Comparison of ENCODE assay signal across 1 cellular context in the genomic region with DNA sequence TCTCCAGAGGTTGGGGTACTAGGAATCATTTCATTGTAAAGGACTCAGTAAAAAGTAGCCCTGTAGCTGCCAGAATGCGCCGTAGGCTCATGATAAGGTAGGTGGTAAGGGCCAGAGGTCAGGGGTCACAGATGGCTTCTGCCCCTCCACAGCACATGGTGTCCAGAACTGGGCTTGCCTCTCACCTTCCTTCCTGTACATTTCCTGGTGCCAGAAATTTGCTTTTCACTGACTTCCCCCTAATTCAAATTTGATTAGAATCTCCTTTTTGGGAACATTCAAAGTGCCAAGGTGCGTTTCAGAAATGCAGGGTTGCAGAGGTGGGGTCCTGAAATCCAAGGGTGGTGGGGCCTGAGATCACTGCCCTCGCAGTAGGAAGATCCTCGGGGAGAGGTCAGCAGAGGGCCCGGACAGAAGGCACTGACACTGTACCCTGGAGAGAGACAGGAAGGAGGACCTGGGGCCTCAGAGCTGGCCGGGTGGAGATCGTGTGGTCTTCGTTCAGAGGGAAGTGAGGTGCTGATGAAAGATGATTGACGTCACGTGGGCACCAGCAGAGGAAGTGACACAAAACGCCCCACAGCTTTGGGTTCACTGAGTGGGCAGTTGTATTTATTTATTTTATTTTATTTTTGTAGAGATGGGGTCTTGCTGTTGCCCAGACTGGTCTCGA.
TF ChIP-seq lines count a peak whose summit lies in the region.

No MANE protein-coding gene starts in this region.

TF ChIP-seq in HepG2, 621 proteins besides CTCF, POLR2A, EP300 and RAD21 (continued from another document and continues in another):
- TF ChIP-seq, protein P1, sequence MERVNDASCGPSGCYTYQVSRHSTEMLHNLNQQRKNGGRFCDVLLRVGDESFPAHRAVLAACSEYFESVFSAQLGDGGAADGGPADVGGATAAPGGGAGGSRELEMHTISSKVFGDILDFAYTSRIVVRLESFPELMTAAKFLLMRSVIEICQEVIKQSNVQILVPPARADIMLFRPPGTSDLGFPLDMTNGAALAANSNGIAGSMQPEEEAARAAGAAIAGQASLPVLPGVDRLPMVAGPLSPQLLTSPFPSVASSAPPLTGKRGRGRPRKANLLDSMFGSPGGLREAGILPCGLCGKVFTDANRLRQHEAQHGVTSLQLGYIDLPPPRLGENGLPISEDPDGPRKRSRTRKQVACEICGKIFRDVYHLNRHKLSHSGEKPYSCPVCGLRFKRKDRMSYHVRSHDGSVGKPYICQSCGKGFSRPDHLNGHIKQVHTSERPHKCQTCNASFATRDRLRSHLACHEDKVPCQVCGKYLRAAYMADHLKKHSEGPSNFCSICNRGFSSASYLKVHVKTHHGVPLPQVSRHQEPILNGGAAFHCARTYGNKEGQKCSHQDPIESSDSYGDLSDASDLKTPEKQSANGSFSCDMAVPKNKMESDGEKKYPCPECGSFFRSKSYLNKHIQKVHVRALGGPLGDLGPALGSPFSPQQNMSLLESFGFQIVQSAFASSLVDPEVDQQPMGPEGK (CRISPR knock-in tag; IDR thresholded peaks at IDR 0.05), result no peak
- TF ChIP-seq, protein P2, sequence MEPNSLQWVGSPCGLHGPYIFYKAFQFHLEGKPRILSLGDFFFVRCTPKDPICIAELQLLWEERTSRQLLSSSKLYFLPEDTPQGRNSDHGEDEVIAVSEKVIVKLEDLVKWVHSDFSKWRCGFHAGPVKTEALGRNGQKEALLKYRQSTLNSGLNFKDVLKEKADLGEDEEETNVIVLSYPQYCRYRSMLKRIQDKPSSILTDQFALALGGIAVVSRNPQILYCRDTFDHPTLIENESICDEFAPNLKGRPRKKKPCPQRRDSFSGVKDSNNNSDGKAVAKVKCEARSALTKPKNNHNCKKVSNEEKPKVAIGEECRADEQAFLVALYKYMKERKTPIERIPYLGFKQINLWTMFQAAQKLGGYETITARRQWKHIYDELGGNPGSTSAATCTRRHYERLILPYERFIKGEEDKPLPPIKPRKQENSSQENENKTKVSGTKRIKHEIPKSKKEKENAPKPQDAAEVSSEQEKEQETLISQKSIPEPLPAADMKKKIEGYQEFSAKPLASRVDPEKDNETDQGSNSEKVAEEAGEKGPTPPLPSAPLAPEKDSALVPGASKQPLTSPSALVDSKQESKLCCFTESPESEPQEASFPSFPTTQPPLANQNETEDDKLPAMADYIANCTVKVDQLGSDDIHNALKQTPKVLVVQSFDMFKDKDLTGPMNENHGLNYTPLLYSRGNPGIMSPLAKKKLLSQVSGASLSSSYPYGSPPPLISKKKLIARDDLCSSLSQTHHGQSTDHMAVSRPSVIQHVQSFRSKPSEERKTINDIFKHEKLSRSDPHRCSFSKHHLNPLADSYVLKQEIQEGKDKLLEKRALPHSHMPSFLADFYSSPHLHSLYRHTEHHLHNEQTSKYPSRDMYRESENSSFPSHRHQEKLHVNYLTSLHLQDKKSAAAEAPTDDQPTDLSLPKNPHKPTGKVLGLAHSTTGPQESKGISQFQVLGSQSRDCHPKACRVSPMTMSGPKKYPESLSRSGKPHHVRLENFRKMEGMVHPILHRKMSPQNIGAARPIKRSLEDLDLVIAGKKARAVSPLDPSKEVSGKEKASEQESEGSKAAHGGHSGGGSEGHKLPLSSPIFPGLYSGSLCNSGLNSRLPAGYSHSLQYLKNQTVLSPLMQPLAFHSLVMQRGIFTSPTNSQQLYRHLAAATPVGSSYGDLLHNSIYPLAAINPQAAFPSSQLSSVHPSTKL (CRISPR knock-in tag; IDR thresholded peaks at IDR 0.05), result no peak
- TF ChIP-seq, protein P3, sequence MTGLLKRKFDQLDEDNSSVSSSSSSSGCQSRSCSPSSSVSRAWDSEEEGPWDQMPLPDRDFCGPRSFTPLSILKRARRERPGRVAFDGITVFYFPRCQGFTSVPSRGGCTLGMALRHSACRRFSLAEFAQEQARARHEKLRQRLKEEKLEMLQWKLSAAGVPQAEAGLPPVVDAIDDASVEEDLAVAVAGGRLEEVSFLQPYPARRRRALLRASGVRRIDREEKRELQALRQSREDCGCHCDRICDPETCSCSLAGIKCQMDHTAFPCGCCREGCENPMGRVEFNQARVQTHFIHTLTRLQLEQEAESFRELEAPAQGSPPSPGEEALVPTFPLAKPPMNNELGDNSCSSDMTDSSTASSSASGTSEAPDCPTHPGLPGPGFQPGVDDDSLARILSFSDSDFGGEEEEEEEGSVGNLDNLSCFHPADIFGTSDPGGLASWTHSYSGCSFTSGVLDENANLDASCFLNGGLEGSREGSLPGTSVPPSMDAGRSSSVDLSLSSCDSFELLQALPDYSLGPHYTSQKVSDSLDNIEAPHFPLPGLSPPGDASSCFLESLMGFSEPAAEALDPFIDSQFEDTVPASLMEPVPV (CRISPR knock-in tag; IDR thresholded peaks at IDR 0.05), result no peak
- TF ChIP-seq, protein P4, sequence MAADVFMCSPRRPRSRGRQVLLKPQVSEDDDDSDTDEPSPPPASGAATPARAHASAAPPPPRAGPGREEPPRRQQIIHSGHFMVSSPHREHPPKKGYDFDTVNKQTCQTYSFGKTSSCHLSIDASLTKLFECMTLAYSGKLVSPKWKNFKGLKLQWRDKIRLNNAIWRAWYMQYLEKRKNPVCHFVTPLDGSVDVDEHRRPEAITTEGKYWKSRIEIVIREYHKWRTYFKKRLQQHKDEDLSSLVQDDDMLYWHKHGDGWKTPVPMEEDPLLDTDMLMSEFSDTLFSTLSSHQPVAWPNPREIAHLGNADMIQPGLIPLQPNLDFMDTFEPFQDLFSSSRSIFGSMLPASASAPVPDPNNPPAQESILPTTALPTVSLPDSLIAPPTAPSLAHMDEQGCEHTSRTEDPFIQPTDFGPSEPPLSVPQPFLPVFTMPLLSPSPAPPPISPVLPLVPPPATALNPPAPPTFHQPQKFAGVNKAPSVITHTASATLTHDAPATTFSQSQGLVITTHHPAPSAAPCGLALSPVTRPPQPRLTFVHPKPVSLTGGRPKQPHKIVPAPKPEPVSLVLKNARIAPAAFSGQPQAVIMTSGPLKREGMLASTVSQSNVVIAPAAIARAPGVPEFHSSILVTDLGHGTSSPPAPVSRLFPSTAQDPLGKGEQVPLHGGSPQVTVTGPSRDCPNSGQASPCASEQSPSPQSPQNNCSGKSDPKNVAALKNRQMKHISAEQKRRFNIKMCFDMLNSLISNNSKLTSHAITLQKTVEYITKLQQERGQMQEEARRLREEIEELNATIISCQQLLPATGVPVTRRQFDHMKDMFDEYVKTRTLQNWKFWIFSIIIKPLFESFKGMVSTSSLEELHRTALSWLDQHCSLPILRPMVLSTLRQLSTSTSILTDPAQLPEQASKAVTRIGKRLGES (CRISPR knock-in tag; IDR thresholded peaks at IDR 0.05; ENCODE audit: borderline replicate concordance), result no peak
- TF ChIP-seq, protein P5, sequence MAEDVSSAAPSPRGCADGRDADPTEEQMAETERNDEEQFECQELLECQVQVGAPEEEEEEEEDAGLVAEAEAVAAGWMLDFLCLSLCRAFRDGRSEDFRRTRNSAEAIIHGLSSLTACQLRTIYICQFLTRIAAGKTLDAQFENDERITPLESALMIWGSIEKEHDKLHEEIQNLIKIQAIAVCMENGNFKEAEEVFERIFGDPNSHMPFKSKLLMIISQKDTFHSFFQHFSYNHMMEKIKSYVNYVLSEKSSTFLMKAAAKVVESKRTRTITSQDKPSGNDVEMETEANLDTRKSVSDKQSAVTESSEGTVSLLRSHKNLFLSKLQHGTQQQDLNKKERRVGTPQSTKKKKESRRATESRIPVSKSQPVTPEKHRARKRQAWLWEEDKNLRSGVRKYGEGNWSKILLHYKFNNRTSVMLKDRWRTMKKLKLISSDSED (CRISPR knock-in tag; IDR thresholded peaks at IDR 0.05), result no peak
- TF ChIP-seq CREB1 (IDR thresholded peaks at IDR 0.05) (peak; percentile 71; the same call in 1 of the 2 replicates), CREB1 (CRISPR knock-in tag; IDR thresholded peaks at IDR 0.05) (no peak), ZNF567 (CRISPR knock-in tag; IDR thresholded peaks at IDR 0.05; ENCODE audit: borderline replicate concordance) (no peak), U2AF1 (optimal IDR thresholded peaks at IDR 0.05; ENCODE audit: low read depth, low read length) (no peak), CEBPB (IDR thresholded peaks at IDR 0.05; ENCODE audit: borderline replicate concordance, low read depth, low read length) (no peak), MLLT10 (CRISPR knock-in tag; IDR thresholded peaks at IDR 0.05) (no peak), ZFP41 (CRISPR knock-in tag; IDR thresholded peaks at IDR 0.05; ENCODE audit: borderline replicate concordance) (no peak), ZSCAN22 (CRISPR knock-in tag; IDR thresholded peaks at IDR 0.05) (no peak), NR2F6 (IDR thresholded peaks at IDR 0.05) (peak; percentile 66), NR2F6 (CRISPR knock-in tag; IDR thresholded peaks at IDR 0.05) (no peak), ZNF446 (CRISPR knock-in tag; IDR thresholded peaks at IDR 0.05) (no peak), SMYD3 (CRISPR knock-in tag; IDR thresholded peaks at IDR 0.05) (no peak), TCF7 (IDR thresholded peaks at IDR 0.05; ENCODE audit: low read depth) (no peak), SIN3B (IDR thresholded peaks at IDR 0.05; ENCODE audit: low read length) (no peak), ZNF614 (CRISPR knock-in tag; IDR thresholded peaks at IDR 0.05; ENCODE audit: borderline replicate concordance) (no peak), SRF (IDR thresholded peaks at IDR 0.05; ENCODE audit: low read depth, low read length) (no peak)
- TF ChIP-seq, protein P6, sequence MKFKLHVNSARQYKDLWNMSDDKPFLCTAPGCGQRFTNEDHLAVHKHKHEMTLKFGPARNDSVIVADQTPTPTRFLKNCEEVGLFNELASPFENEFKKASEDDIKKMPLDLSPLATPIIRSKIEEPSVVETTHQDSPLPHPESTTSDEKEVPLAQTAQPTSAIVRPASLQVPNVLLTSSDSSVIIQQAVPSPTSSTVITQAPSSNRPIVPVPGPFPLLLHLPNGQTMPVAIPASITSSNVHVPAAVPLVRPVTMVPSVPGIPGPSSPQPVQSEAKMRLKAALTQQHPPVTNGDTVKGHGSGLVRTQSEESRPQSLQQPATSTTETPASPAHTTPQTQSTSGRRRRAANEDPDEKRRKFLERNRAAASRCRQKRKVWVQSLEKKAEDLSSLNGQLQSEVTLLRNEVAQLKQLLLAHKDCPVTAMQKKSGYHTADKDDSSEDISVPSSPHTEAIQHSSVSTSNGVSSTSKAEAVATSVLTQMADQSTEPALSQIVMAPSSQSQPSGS (CRISPR knock-in tag; IDR thresholded peaks at IDR 0.05), result no peak
- TF ChIP-seq, protein P7, sequence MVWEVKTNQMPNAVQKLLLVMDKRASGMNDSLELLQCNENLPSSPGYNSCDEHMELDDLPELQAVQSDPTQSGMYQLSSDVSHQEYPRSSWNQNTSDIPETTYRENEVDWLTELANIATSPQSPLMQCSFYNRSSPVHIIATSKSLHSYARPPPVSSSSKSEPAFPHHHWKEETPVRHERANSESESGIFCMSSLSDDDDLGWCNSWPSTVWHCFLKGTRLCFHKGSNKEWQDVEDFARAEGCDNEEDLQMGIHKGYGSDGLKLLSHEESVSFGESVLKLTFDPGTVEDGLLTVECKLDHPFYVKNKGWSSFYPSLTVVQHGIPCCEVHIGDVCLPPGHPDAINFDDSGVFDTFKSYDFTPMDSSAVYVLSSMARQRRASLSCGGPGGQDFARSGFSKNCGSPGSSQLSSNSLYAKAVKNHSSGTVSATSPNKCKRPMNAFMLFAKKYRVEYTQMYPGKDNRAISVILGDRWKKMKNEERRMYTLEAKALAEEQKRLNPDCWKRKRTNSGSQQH (CRISPR knock-in tag; IDR thresholded peaks at IDR 0.05; ENCODE audit: low read depth), result no peak
- TF ChIP-seq, protein P8, sequence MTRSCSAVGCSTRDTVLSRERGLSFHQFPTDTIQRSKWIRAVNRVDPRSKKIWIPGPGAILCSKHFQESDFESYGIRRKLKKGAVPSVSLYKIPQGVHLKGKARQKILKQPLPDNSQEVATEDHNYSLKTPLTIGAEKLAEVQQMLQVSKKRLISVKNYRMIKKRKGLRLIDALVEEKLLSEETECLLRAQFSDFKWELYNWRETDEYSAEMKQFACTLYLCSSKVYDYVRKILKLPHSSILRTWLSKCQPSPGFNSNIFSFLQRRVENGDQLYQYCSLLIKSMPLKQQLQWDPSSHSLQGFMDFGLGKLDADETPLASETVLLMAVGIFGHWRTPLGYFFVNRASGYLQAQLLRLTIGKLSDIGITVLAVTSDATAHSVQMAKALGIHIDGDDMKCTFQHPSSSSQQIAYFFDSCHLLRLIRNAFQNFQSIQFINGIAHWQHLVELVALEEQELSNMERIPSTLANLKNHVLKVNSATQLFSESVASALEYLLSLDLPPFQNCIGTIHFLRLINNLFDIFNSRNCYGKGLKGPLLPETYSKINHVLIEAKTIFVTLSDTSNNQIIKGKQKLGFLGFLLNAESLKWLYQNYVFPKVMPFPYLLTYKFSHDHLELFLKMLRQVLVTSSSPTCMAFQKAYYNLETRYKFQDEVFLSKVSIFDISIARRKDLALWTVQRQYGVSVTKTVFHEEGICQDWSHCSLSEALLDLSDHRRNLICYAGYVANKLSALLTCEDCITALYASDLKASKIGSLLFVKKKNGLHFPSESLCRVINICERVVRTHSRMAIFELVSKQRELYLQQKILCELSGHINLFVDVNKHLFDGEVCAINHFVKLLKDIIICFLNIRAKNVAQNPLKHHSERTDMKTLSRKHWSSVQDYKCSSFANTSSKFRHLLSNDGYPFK (CRISPR knock-in tag; IDR thresholded peaks at IDR 0.05; ENCODE audit: borderline replicate concordance), result no peak
- TF ChIP-seq, protein P9, sequence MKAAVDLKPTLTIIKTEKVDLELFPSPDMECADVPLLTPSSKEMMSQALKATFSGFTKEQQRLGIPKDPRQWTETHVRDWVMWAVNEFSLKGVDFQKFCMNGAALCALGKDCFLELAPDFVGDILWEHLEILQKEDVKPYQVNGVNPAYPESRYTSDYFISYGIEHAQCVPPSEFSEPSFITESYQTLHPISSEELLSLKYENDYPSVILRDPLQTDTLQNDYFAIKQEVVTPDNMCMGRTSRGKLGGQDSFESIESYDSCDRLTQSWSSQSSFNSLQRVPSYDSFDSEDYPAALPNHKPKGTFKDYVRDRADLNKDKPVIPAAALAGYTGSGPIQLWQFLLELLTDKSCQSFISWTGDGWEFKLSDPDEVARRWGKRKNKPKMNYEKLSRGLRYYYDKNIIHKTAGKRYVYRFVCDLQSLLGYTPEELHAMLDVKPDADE (CRISPR knock-in tag; IDR thresholded peaks at IDR 0.05), result no peak
- TF ChIP-seq, protein P10, sequence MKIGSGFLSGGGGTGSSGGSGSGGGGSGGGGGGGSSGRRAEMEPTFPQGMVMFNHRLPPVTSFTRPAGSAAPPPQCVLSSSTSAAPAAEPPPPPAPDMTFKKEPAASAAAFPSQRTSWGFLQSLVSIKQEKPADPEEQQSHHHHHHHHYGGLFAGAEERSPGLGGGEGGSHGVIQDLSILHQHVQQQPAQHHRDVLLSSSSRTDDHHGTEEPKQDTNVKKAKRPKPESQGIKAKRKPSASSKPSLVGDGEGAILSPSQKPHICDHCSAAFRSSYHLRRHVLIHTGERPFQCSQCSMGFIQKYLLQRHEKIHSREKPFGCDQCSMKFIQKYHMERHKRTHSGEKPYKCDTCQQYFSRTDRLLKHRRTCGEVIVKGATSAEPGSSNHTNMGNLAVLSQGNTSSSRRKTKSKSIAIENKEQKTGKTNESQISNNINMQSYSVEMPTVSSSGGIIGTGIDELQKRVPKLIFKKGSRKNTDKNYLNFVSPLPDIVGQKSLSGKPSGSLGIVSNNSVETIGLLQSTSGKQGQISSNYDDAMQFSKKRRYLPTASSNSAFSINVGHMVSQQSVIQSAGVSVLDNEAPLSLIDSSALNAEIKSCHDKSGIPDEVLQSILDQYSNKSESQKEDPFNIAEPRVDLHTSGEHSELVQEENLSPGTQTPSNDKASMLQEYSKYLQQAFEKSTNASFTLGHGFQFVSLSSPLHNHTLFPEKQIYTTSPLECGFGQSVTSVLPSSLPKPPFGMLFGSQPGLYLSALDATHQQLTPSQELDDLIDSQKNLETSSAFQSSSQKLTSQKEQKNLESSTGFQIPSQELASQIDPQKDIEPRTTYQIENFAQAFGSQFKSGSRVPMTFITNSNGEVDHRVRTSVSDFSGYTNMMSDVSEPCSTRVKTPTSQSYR (CRISPR knock-in tag; IDR thresholded peaks at IDR 0.05; ENCODE audit: borderline replicate concordance), result no peak
